Comparison of ENCODE assay signal across 7 cellular contexts in genomic region chr16:89863741-89864391, GRCh38. TPM values are rescaled to one million over a fixed set of nuclear protein-coding genes. Genes with fewer than 3 reads are reported as not detected.
DNase-seq lines count a peak whose midpoint lies in the region; ATAC-seq and TF ChIP-seq lines count a peak whose summit lies in the region.

No MANE protein-coding gene starts in this region.

- DNase-seq in activated T-cell treated with anti-CD3 and anti-CD28 coated beads, Interleukin-2, amount 50 U/mL, for 1 hour: peak; percentile 46
- peak; percentile 59 for DNase-seq in germinal center (ENCODE audit: low spot score)
- peak; percentile 24 to 30 for DNase-seq in stimulated activated CD8-positive, alpha-beta memory T cell treated with anti-CD3 and anti-CD28 coated beads, Interleukin-7, amount 100 ng/mL, for 1 hour (ENCODE audit: low read depth in 2 of 2)
- no peak for DNase-seq in mucosa of gallbladder (ENCODE audit: low spot score)
- no peak for DNase-seq in omental fat pad (ENCODE audit: low spot score)

- ATAC-seq in GM19025 (IDR thresholded peaks at IDR 0.05; ENCODE audit: low read depth, unreplicated experiment) (peak; percentile 66), HG03108 (IDR thresholded peaks at IDR 0.05; ENCODE audit: unreplicated experiment) (peak; percentile 70), omental fat pad (ENCODE audit: low FRiP score) (no peak)

- no peak for TF ChIP-seq CTCF in omental fat pad (IDR thresholded peaks at IDR 0.05)

RNA-seq across cellular contexts. Expression of gene TCF25, which starts 9.5 kb away (rescaled TPM):
- total RNA-seq in mucosa of gallbladder: 175 TPM
- 100 to 1,000 TPM; 123 to 202 (median 160) TPM for total RNA-seq in omental fat pad

RNA-seq across cellular contexts. Expression of gene SPIRE2, which starts 35.6 kb away (rescaled TPM):
- 19.9 TPM for total RNA-seq in mucosa of gallbladder
- 1 to 10 TPM; 2.4 to 4.8 (median 3.2) TPM for total RNA-seq in omental fat pad

RNA-seq across cellular contexts. Expression of gene FANCA, which starts 47.4 kb away (rescaled TPM):
- total RNA-seq in mucosa of gallbladder (3.8 TPM), omental fat pad (1 to 10 TPM; 2.9 to 4.4 (median 3.8) TPM)

RNA-seq across cellular contexts. Expression of gene MC1R, which starts 54.8 kb away (rescaled TPM):
- 8.1 TPM for total RNA-seq in mucosa of gallbladder
- 1 to 10 TPM; 2.5 to 7.4 (median 6.0) TPM for total RNA-seq in omental fat pad

RNA-seq across cellular contexts. Expression of gene TUBB3, which starts 59.3 kb away (rescaled TPM):
- total RNA-seq in mucosa of gallbladder (9.5 TPM), omental fat pad (10 to 100 TPM in 2 of 4 donors, 1 to 10 TPM in 2; 2.8 to 34.9 (median 10.5) TPM)

Comparison
In these comparisons a context has a peak if more than half of its experiments do, and no peak if none do; other contexts are left out.
1. DNase-seq: peak in activated T-cell treated with anti-CD3 and anti-CD28 coated beads, Interleukin-2, amount 50 U/mL, for 1 hour (single experiment), germinal center (single experiment) and stimulated activated CD8-positive, alpha-beta memory T cell treated with anti-CD3 and anti-CD28 coated beads, Interleukin-7, amount 100 ng/mL, for 1 hour (2 of 2); none in mucosa of gallbladder (single experiment) and omental fat pad (single experiment).